12 cellular contexts compared by ENCODE assay signal in genomic region chr13:112756967-112757758, GRCh38.
DNase-seq lines count a peak whose midpoint lies in the region; ATAC-seq and TF ChIP-seq lines count a peak whose summit lies in the region.
"Had no signal": no experiment of that assay in that cellular context is flagged by ENCODE, and none has a peak within 500 bp of the region (broad histone marks: within the 10 kb centered on the region; RNA-seq: fewer than 3 reads in every experiment).

No MANE protein-coding gene starts in this region.

- H3K4me1 ChIP-seq in neuron (ENCODE audit: insufficient read depth, low read length), result peaks cover 4% of the 10 kb centered on the region

- intact Hi-C loops in dorsolateral prefrontal cortex (cut with DNase I), result no loop called here

- no peaks in the 10 kb centered on the region for H3K9me3 ChIP-seq in neuron (ENCODE audit: low read length)

- DNase-seq in COLO829 (ENCODE audit: low spot score), result peak; percentile 88
- peak; percentile 58 for DNase-seq in NCI-H2081 treated with DMSO at 0.1 percent for 48 hours (lab: John Stamatoyannopoulos, UW)
- peak in 9 of 10 donors; percentile 53 to 90 (median 78) for DNase-seq in dorsolateral prefrontal cortex
- DNase-seq in KG1 (lab: John Stamatoyannopoulos, UW), result no peak
- DNase-seq in amniotic stem cell (lab: John Stamatoyannopoulos, UW), result no peak
- DNase-seq in stimulated activated naive CD8-positive, alpha-beta T cell treated with anti-CD3 and anti-CD28 coated beads, Interleukin-15, Interleukin-2, amounts not matched to agents 100 U/mL and 50 U/mL, for 24 hours, result no peak
- DNase-seq in HK-2 (ENCODE audit: unreplicated experiment), result no peak
- DNase-seq: activated CD4-positive, alpha-beta T cell treated with anti-CD3 and anti-CD28 coated beads, Interleukin-2, amount 10 ng/mL, durations not matched to agents 24 days and 14 days; activated gamma-delta T cell treated with Interleukin-2 at 50 U/mL for 16 hours; heart right ventricle; NCI-H524 treated with DMSO at 0.1 percent for 48 hours had no signal

- no peaks in the 10 kb centered on the region for H3K27me3 ChIP-seq in dorsolateral prefrontal cortex
- no peaks in the 10 kb centered on the region for H3K27me3 ChIP-seq in neuron (ENCODE audit: insufficient read depth, low read length)
- H3K27me3 ChIP-seq: heart right ventricle had no signal

- H2AFZ ChIP-seq in neuron (ENCODE audit: low read depth, low read length), result peak overlapping the region; percentile 56

- no peaks in the 10 kb centered on the region for H3K36me3 ChIP-seq in neuron (ENCODE audit: insufficient read depth, low read length)
- H3K36me3 ChIP-seq: heart right ventricle had no signal

- ATAC-seq in stimulated activated naive CD8-positive, alpha-beta T cell treated with anti-CD3 and anti-CD28 coated beads, Interleukin-15, Interleukin-2, amounts not matched to agents 100 U/mL and 50 U/mL, for 24 hours, result no peak

- H3K4me3 ChIP-seq in dorsolateral prefrontal cortex, result peak overlapping the region in 22 of 59 donors; percentile 2 to 47 (median 18)
- H3K4me3 ChIP-seq in neuron (ENCODE audit: low read length), result no peak overlapping the region
- H3K4me3 ChIP-seq: heart right ventricle had no signal

- peak overlapping the region; percentile 67 to 100 (median 98) for H3K27ac ChIP-seq in dorsolateral prefrontal cortex

- TF ChIP-seq CTCF in dorsolateral prefrontal cortex (IDR thresholded peaks at IDR 0.05 in 54 of 56, conservative IDR thresholded peaks at IDR 0.05 in 2 of 56; ENCODE audit: low read depth in 1 of 56, partially characterized antibody in 56 of 56), result peak in 8 of 56 donors; percentile 6 to 35 (median 18)

Comparison
In these comparisons a context has a peak if more than half of its experiments do, and no peak if none do; other contexts are left out.
1. DNase-seq: peak in COLO829 (single experiment), NCI-H2081 treated with DMSO at 0.1 percent for 48 hours (single experiment) and dorsolateral prefrontal cortex (9 of 10); none in KG1 (single experiment), amniotic stem cell (single experiment), stimulated activated naive CD8-positive, alpha-beta T cell treated with anti-CD3 and anti-CD28 coated beads, Interleukin-15, Interleukin-2, amounts not matched to agents 100 U/mL and 50 U/mL, for 24 hours (single experiment) and HK-2 (single experiment).